ENCODE assay signal across 1 cellular context in the genomic region with DNA sequence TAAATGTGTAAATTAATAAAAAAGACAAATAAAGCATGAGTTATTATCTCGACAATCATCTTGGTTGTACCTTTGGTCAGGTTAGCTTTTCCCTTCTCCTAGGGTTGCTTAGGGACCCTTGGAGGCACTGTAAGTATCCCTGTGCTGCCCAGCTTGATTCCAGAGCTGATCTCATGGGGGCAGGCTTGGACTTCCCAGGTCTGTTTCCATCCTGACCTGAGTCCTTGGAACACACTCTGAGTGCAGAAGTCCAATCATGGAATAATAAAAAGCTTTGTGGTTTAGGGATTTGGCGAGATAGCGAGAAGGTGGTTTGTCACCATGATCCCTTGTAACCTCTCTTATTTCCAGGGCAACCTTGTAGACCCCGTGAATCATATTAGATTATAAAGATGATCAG.
TF ChIP-seq lines count a peak whose summit lies in the region.

No MANE protein-coding gene starts in this region.

TF ChIP-seq in H1, 55 proteins besides CTCF, POLR2A, EP300 and RAD21:
- TF ChIP-seq, protein P1, sequence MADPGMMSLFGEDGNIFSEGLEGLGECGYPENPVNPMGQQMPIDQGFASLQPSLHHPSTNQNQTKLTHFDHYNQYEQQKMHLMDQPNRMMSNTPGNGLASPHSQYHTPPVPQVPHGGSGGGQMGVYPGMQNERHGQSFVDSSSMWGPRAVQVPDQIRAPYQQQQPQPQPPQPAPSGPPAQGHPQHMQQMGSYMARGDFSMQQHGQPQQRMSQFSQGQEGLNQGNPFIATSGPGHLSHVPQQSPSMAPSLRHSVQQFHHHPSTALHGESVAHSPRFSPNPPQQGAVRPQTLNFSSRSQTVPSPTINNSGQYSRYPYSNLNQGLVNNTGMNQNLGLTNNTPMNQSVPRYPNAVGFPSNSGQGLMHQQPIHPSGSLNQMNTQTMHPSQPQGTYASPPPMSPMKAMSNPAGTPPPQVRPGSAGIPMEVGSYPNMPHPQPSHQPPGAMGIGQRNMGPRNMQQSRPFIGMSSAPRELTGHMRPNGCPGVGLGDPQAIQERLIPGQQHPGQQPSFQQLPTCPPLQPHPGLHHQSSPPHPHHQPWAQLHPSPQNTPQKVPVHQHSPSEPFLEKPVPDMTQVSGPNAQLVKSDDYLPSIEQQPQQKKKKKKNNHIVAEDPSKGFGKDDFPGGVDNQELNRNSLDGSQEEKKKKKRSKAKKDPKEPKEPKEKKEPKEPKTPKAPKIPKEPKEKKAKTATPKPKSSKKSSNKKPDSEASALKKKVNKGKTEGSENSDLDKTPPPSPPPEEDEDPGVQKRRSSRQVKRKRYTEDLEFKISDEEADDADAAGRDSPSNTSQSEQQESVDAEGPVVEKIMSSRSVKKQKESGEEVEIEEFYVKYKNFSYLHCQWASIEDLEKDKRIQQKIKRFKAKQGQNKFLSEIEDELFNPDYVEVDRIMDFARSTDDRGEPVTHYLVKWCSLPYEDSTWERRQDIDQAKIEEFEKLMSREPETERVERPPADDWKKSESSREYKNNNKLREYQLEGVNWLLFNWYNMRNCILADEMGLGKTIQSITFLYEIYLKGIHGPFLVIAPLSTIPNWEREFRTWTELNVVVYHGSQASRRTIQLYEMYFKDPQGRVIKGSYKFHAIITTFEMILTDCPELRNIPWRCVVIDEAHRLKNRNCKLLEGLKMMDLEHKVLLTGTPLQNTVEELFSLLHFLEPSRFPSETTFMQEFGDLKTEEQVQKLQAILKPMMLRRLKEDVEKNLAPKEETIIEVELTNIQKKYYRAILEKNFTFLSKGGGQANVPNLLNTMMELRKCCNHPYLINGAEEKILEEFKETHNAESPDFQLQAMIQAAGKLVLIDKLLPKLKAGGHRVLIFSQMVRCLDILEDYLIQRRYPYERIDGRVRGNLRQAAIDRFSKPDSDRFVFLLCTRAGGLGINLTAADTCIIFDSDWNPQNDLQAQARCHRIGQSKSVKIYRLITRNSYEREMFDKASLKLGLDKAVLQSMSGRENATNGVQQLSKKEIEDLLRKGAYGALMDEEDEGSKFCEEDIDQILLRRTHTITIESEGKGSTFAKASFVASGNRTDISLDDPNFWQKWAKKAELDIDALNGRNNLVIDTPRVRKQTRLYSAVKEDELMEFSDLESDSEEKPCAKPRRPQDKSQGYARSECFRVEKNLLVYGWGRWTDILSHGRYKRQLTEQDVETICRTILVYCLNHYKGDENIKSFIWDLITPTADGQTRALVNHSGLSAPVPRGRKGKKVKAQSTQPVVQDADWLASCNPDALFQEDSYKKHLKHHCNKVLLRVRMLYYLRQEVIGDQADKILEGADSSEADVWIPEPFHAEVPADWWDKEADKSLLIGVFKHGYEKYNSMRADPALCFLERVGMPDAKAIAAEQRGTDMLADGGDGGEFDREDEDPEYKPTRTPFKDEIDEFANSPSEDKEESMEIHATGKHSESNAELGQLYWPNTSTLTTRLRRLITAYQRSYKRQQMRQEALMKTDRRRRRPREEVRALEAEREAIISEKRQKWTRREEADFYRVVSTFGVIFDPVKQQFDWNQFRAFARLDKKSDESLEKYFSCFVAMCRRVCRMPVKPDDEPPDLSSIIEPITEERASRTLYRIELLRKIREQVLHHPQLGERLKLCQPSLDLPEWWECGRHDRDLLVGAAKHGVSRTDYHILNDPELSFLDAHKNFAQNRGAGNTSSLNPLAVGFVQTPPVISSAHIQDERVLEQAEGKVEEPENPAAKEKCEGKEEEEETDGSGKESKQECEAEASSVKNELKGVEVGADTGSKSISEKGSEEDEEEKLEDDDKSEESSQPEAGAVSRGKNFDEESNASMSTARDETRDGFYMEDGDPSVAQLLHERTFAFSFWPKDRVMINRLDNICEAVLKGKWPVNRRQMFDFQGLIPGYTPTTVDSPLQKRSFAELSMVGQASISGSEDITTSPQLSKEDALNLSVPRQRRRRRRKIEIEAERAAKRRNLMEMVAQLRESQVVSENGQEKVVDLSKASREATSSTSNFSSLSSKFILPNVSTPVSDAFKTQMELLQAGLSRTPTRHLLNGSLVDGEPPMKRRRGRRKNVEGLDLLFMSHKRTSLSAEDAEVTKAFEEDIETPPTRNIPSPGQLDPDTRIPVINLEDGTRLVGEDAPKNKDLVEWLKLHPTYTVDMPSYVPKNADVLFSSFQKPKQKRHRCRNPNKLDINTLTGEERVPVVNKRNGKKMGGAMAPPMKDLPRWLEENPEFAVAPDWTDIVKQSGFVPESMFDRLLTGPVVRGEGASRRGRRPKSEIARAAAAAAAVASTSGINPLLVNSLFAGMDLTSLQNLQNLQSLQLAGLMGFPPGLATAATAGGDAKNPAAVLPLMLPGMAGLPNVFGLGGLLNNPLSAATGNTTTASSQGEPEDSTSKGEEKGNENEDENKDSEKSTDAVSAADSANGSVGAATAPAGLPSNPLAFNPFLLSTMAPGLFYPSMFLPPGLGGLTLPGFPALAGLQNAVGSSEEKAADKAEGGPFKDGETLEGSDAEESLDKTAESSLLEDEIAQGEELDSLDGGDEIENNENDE (IDR thresholded peaks at IDR 0.05; ENCODE audit: insufficient replicate concordance, low read length) = no peak
- TF ChIP-seq SIX5 (IDR thresholded peaks at IDR 0.05; ENCODE audit: low read depth, low read length) (no peak), POU5F1 (IDR thresholded peaks at IDR 0.05; ENCODE audit: low read depth, low read length) (no peak)
